8 cellular contexts compared by ENCODE assay signal in the genomic region with DNA sequence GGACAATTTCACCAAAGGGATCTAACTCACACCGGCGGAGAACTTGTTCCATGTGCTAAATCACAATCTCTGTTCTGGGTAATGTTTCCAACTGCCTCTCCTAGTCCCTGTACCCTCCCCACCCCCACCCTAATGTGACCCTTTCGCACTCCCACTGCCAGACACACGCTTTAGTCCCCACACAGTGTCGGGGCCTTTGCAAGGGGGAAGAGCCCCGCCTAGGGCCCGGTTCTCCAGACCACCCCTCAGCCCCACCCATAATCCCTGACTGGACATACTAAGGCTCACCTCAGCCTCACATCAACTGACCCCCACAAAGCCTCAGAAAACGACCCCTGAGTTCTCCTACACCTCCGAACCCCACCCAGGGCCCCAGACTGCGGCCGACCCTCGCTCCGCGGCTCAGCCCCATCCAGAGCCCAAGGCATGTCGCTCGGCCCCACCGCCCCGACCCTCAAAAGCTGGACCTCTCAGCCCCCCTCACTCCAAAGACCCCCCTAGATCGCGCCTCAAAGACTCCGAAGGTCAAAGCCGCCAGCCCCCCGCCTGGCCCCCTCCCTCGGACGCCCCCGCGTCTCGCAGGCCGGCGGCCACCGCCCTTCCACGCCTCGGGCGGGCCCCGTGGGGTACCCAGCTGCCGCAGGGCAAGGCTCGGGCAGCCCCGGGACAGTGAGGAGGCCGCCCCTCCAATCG.
DNase-seq lines count a peak whose midpoint lies in the region; ATAC-seq, FAIRE-seq and TF ChIP-seq lines count a peak whose summit lies in the region.

No MANE protein-coding gene starts in this region.

- no peaks in the 10 kb centered on the region for H3K27me3 ChIP-seq in bronchial epithelial cell (ENCODE audit: control insufficient read depth, insufficient read depth, low read length)

- no peak for FAIRE-seq in bronchial epithelial cell (lab: Jason Lieb, UNC)

- H3K9me3 Mint-ChIP-seq in stimulated activated naive CD8-positive, alpha-beta T cell treated with anti-CD3 and anti-CD28 coated beads, Interleukin-15, amount 100 ng/mL, for 72 hours: no peaks in the 10 kb centered on the region

- peaks cover 3% of the 10 kb centered on the region for H3K36me3 ChIP-seq in bronchial epithelial cell (ENCODE audit: control insufficient read depth, insufficient read depth, low read length)

- H3K27me3 Mint-ChIP-seq in stimulated activated naive CD8-positive, alpha-beta T cell treated with anti-CD3 and anti-CD28 coated beads, Interleukin-15, amount 100 ng/mL, for 72 hours: no peaks in the 10 kb centered on the region

- H3K4me1 Mint-ChIP-seq in stimulated activated naive CD8-positive, alpha-beta T cell treated with anti-CD3 and anti-CD28 coated beads, Interleukin-15, amount 100 ng/mL, for 72 hours: peaks cover 45% of the 10 kb centered on the region

- ATAC-seq in HG02759 (IDR thresholded peaks at IDR 0.05; ENCODE audit: unreplicated experiment): peak; percentile 37
- peak; percentile 7 for ATAC-seq in left colon
- peak; percentile 57 for ATAC-seq in stimulated activated naive CD8-positive, alpha-beta T cell treated with anti-CD3 and anti-CD28 coated beads, Interleukin-15, amount 100 ng/mL, for 72 hours

- H3K4me3 ChIP-seq in bronchial epithelial cell (ENCODE audit: low read depth, low read length): peak overlapping the region; percentile 90

- H3K4me3 Mint-ChIP-seq in stimulated activated naive CD8-positive, alpha-beta T cell treated with anti-CD3 and anti-CD28 coated beads, Interleukin-15, amount 100 ng/mL, for 72 hours: peak overlapping the region; percentile 96 to 97

- intact Hi-C loops in left colon (cut with DNase I, micrococcal nuclease) (no loop called here), posterior vena cava (cut with DNase I) (loop anchor here in 1 of 2 donors (10.0 kb wide), 1 partner anchor 53 kb away; no protein-coding TSS in a partner anchor)

- no peak for TF ChIP-seq CTCF in bronchial epithelial cell (IDR thresholded peaks at IDR 0.05; ENCODE audit: insufficient read depth, low read length, severe bottlenecking)

- DNase-seq in activated CD4-positive, alpha-beta T cell treated with anti-CD3 and anti-CD28 coated beads for 48 hours: peak; percentile 13
- DNase-seq in activated CD4-positive, alpha-beta T cell treated with anti-CD3 and anti-CD28 coated beads, Interleukin-2, amount 50 U/mL, for 1 hour: no peak
- DNase-seq in RPMI7951 (ENCODE audit: low read depth): peak; percentile 33
- DNase-seq in bronchial epithelial cell (ENCODE audit: low read depth): no peak
- peak in 1 of 2 donors; percentile 45 for DNase-seq in left colon
- no peak for DNase-seq in stimulated activated naive CD8-positive, alpha-beta T cell treated with anti-CD3 and anti-CD28 coated beads, Interleukin-15, amount 100 ng/mL, for 72 hours
- DNase-seq in posterior vena cava (ENCODE audit: low spot score): no peak

- H3K27ac Mint-ChIP-seq in stimulated activated naive CD8-positive, alpha-beta T cell treated with anti-CD3 and anti-CD28 coated beads, Interleukin-15, amount 100 ng/mL, for 72 hours: peak overlapping the region; percentile 97 to 99

Comparison
In these comparisons a context has a peak if more than half of its experiments do, and no peak if none do; other contexts are left out.
1. DNase-seq: peak in activated CD4-positive, alpha-beta T cell treated with anti-CD3 and anti-CD28 coated beads for 48 hours (single experiment) and RPMI7951 (single experiment); none in activated CD4-positive, alpha-beta T cell treated with anti-CD3 and anti-CD28 coated beads, Interleukin-2, amount 50 U/mL, for 1 hour (single experiment), bronchial epithelial cell (single experiment), stimulated activated naive CD8-positive, alpha-beta T cell treated with anti-CD3 and anti-CD28 coated beads, Interleukin-15, amount 100 ng/mL, for 72 hours (0 of 2) and posterior vena cava (single experiment).
2. ATAC-seq: peak in every context shown above with its lines; median percentile 57 in stimulated activated naive CD8-positive, alpha-beta T cell treated with anti-CD3 and anti-CD28 coated beads, Interleukin-15, amount 100 ng/mL, for 72 hours; 37 in HG02759; 7 in left colon.